ENCODE assay signal across 21 cellular contexts in the genomic region with DNA sequence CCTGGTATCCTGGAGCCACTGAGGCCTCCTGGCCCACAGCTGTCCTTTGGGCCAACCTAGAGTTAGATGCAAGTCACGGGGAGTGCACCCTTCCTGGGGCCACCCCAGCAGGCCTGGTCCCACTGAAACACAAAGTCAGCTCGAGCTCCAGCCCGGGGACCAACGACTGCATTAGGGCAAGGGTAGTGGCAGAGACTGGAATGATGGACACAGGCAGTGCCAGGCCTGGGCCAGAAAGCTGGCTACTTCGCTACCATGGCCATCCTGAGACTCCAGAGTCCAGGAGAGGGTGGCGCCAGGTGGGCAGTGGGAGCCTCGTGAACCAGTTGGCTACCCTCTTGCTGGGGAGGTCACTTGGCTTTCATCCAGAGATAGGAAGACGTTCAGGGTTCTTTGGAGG. TPM values are rescaled to one million over a fixed set of nuclear protein-coding genes. Genes with fewer than 3 reads are reported as not detected.
DNase-seq lines count a peak whose midpoint lies in the region; ATAC-seq, FAIRE-seq and TF ChIP-seq lines count a peak whose summit lies in the region.
"Had no signal": no experiment of that assay in that cellular context is flagged by ENCODE, and none has a peak within 500 bp of the region (broad histone marks: within the 10 kb centered on the region; RNA-seq: fewer than 3 reads in every experiment).

No MANE protein-coding gene starts in this region.

- H4K20me1 ChIP-seq in K562 (replicated peaks; ENCODE audit: control insufficient read depth, insufficient read depth, low read length) (no peaks in the 10 kb centered on the region), neural progenitor cell (ENCODE audit: low read depth) (peaks cover 3% of the 10 kb centered on the region)

- H2AFZ ChIP-seq in K562 (ENCODE audit: low read depth, low read length) (peak overlapping the region; percentile 44; the same call in 1 of the 2 replicates), neural progenitor cell (replicated peaks) (peak overlapping the region; percentile 42)

- no peak for TF ChIP-seq POLR2A in K562 (conservative IDR thresholded peaks at IDR 0.05)

- BruUV-seq in K562 (replicated peaks; lab: Mats Ljungman, UMichigan) = no TSS peak

- H3K27ac ChIP-seq in right cardiac atrium (ENCODE audit: low read length) = no peak overlapping the region
- H3K27ac ChIP-seq in right atrium auricular region = no peak overlapping the region
- H3K27ac ChIP-seq in K562 (ENCODE audit: extremely low read depth, low read depth, low read length) = no peak overlapping the region
- no peak overlapping the region for H3K27ac ChIP-seq in neural progenitor cell
- H3K27ac ChIP-seq in lower lobe of right lung = no peak overlapping the region
- H3K27ac ChIP-seq: HL-60 had no signal

- in situ Hi-C loops in K562 (cut with MboI) = loop anchor here (25.0 kb wide), 1 partner anchor 246 kb away; no protein-coding TSS in a partner anchor

- H3K4me3 ChIP-seq in right cardiac atrium (ENCODE audit: low read length) (no peak overlapping the region), right atrium auricular region (no peak overlapping the region), K562 (no peak overlapping the region), neural progenitor cell (no peak overlapping the region), lower lobe of right lung (no peak overlapping the region)
- H3K4me3 ChIP-seq: GM12878, HAP-1 had no signal

- peak overlapping the region; percentile 59 for H3K4me3 Mint-ChIP-seq in neural progenitor cell
- H3K4me3 Mint-ChIP-seq: CD4-positive, CD25-positive, alpha-beta regulatory T cell; CD8-positive, alpha-beta memory T cell had no signal

- no peak for FAIRE-seq in K562 (lab: Jason Lieb, UNC)
- FAIRE-seq: GM12878 had no signal

- intact Hi-C loops in right cardiac atrium (cut with DNase I) (no loop called here), K562 (cut with micrococcal nuclease) (loop anchor here (1.0 kb wide), 1 partner anchor 244 kb away; no protein-coding TSS in a partner anchor), lower lobe of right lung (cut with DNase I) (no loop called here), left colon (cut with DNase I, micrococcal nuclease) (no loop called here)

- H3K27me3 Mint-ChIP-seq in neural progenitor cell (ENCODE audit: insufficient read depth, low read depth) = peaks cover 41% of the 10 kb centered on the region

- no peak overlapping the region for H3K9ac ChIP-seq in K562 (ENCODE audit: insufficient read depth in 1 of 2, low read depth in 2 of 2, low read length in 2 of 2)
- H3K9ac ChIP-seq in neural progenitor cell = no peak overlapping the region

- H3K4me2 ChIP-seq in K562 (ENCODE audit: insufficient read depth, low read length) (no peak overlapping the region), neural progenitor cell (no peak overlapping the region)

- TF ChIP-seq CTCF in right atrium auricular region (IDR thresholded peaks at IDR 0.05) (no peak), K562 (IDR thresholded peaks at IDR 0.05 in 2 of 3, conservative IDR thresholded peaks at IDR 0.05 in 1 of 3; ENCODE audit: insufficient read depth in 2 of 3, low read depth in 1 of 3, low read length in 3 of 3) (no peak), neural progenitor cell (IDR thresholded peaks at IDR 0.05) (no peak), lower lobe of right lung (IDR thresholded peaks at IDR 0.05) (no peak)

- H3K27me3 ChIP-seq in right cardiac atrium (ENCODE audit: control insufficient read depth, insufficient read depth) (no peaks in the 10 kb centered on the region), right atrium auricular region (peaks cover 0 to 8% of the 10 kb centered on the region in 2 donors), K562 (ENCODE audit: control insufficient read depth in 2 of 2, insufficient read depth in 2 of 2, low read length in 2 of 2) (peaks cover 0 to 1% of the 10 kb centered on the region in 2 experiments; a peak in 2 of 5 replicates), neural progenitor cell (peaks cover 43% of the 10 kb centered on the region), lower lobe of right lung (ENCODE audit: low read depth) (peaks cover 29% of the 10 kb centered on the region)

- no peak for TF ChIP-seq EP300 in K562 (IDR thresholded peaks at IDR 0.05; ENCODE audit: low read length)

- H3K9me3 Mint-ChIP-seq in neural progenitor cell = peaks cover 2% of the 10 kb centered on the region
- H3K9me3 Mint-ChIP-seq: CD4-positive, CD25-positive, alpha-beta regulatory T cell; CD8-positive, alpha-beta memory T cell had no signal

- H3K79me2 ChIP-seq in K562 (ENCODE audit: control insufficient read depth, insufficient read depth, low read length) (no peaks in the 10 kb centered on the region), neural progenitor cell (ENCODE audit: low read depth) (no peaks in the 10 kb centered on the region)

- no peaks in the 10 kb centered on the region for H3K36me3 Mint-ChIP-seq in neural progenitor cell
- H3K36me3 Mint-ChIP-seq: CD4-positive, CD25-positive, alpha-beta regulatory T cell; CD8-positive, alpha-beta memory T cell had no signal

- H3K4me1 ChIP-seq in right cardiac atrium (ENCODE audit: control insufficient read depth, insufficient read depth, low read length) (no peaks in the 10 kb centered on the region), right atrium auricular region (peaks cover 0 to 12% of the 10 kb centered on the region in 2 donors), K562 (replicated peaks in 1 of 2; ENCODE audit: control insufficient read depth in 2 of 2, insufficient read depth in 2 of 2, low read length in 2 of 2) (peaks cover 0 to 14% of the 10 kb centered on the region in 2 experiments; a peak in 2 of 5 replicates), neural progenitor cell (peaks cover 13% of the 10 kb centered on the region), lower lobe of right lung (no peaks in the 10 kb centered on the region)
- H3K4me1 ChIP-seq: HAP-1 had no signal

- H3K4me1 Mint-ChIP-seq in neural progenitor cell = peaks cover 10% of the 10 kb centered on the region

- H3K27ac Mint-ChIP-seq in neural progenitor cell = no peak overlapping the region
- H3K27ac Mint-ChIP-seq: CD4-positive, CD25-positive, alpha-beta regulatory T cell; CD8-positive, alpha-beta memory T cell had no signal

- TF ChIP-seq RAD21 in K562 (CRISPR knock-in tag; conservative IDR thresholded peaks at IDR 0.05 in 1 of 2, IDR thresholded peaks at IDR 0.05 in 1 of 2) = no peak

- 58% methylated on average over 8 of the region's 8 CpGs for WGBS in right cardiac atrium
- 22% methylated on average over 6 of the region's 8 CpGs for WGBS in K562 (ENCODE audit: insufficient coverage, low coverage, missing lambda C conversion rate)

- CTCF ChIA-PET in K562 (lab: Yijun Ruan, JAX; ENCODE audit: low intra/inter-chr PET ratio) = no interaction called here

- H3F3A ChIP-seq in neural progenitor cell (ENCODE audit: low read depth) = no peaks in the 10 kb centered on the region

- POLR2A ChIA-PET in K562 (lab: Yijun Ruan, JAX) = no interaction called here

- peak in 1 of 3 donors; percentile 43 for DNase-seq in right cardiac atrium
- no peak for DNase-seq in right atrium auricular region (ENCODE audit: low spot score)
- no peak for DNase-seq in K562 (ENCODE audit: extremely low read depth in 1 of 4, low spot score in 3 of 4)
- no peak for DNase-seq in neural progenitor cell (ENCODE audit: low spot score)
- DNase-seq in lower lobe of right lung = no peak
- no peak for DNase-seq in left colon
- DNase-seq: 8988T; C1 segment of cervical spinal cord; CD4-positive, CD25-positive, alpha-beta regulatory T cell; CD8-positive, alpha-beta memory T cell; COR-L47; EL; GOT3; KBM-7 had no signal

- H3K9me3 ChIP-seq in right cardiac atrium (ENCODE audit: control insufficient read depth, low read length) (no peaks in the 10 kb centered on the region), right atrium auricular region (no peaks in the 10 kb centered on the region), K562 (replicated peaks; ENCODE audit: control insufficient read depth, insufficient read depth, low read depth, low read length) (no peaks in the 10 kb centered on the region), neural progenitor cell (ENCODE audit: low read depth) (no peaks in the 10 kb centered on the region), lower lobe of right lung (no peaks in the 10 kb centered on the region)
- H3K9me3 ChIP-seq: HAP-1 had no signal

- H3K9me1 ChIP-seq in K562 (ENCODE audit: control insufficient read depth, insufficient read depth, low read length) = no peaks in the 10 kb centered on the region

- H3K36me3 ChIP-seq in right atrium auricular region = no peaks in the 10 kb centered on the region
- H3K36me3 ChIP-seq in K562 (ENCODE audit: control insufficient read depth, insufficient read depth, low read length) = no peaks in the 10 kb centered on the region
- H3K36me3 ChIP-seq in neural progenitor cell = no peaks in the 10 kb centered on the region
- no peaks in the 10 kb centered on the region for H3K36me3 ChIP-seq in lower lobe of right lung
- H3K36me3 ChIP-seq: HAP-1 had no signal

- ATAC-seq in right cardiac atrium (peak; percentile 11 to 43), K562 (no peak), GM18517 (IDR thresholded peaks at IDR 0.05; ENCODE audit: unreplicated experiment) (no peak), HG02623 (IDR thresholded peaks at IDR 0.05; ENCODE audit: unreplicated experiment) (no peak), lower lobe of right lung (no peak), left colon (no peak)

RNA-seq across cellular contexts. Expression of a gene that starts 22.2 kb away (rescaled TPM):
- total RNA-seq in right cardiac atrium = 1 to 10 TPM in 1 of 4 donors, not detected in 3; 1.1 TPM
- not detected for polyA plus RNA-seq in right cardiac atrium
- not detected for total RNA-seq in right atrium auricular region
- 0.05 and 1.8 TPM in 2 replicates for total RNA-seq in K562 (2011; cell fraction: chromatin; rRNA removed; ENCODE audit: low replicate concordance)
- total RNA-seq in K562 (2011; cell fraction: nucleolus; rRNA removed) = 0.26 TPM in 1 of 2 replicates, not detected in the other
- total RNA-seq in K562 (2011; cell fraction: nucleoplasm; rRNA removed) = 0.29 TPM in 1 of 2 replicates, not detected in the other
- total RNA-seq in K562 (2014; rRNA removed) = 0.23 and 0.69 TPM in 2 replicates
- 0.54 and 0.65 TPM in 2 replicates for total RNA-seq in K562 (2014; rRNA removed; fragmentation: Illumina TruSeq; extraction: Trizol)
- total RNA-seq in K562 (2015; rRNA removed; fragmentation: Illumina TruSeq; extraction: Trizol) = 0.45 and 0.58 TPM in 2 replicates
- 0.45 and 0.58 TPM in 2 replicates for total RNA-seq in K562 (2021)
- 0.11 and 0.51 TPM in 2 replicates for polyA plus RNA-seq in K562 (2011; rRNA removed)
- 0.13 TPM in 1 of 2 replicates, not detected in the other for polyA plus RNA-seq in K562 (2011; cell fraction: cytosol; rRNA removed)
- polyA plus RNA-seq in K562 (2011; cell fraction: nucleus; rRNA removed) = 0.09 and 0.84 TPM in 2 replicates
- polyA plus RNA-seq in K562 (2012) = 0.44 and 1.3 TPM in 2 replicates
- polyA plus RNA-seq in K562 (2014; fragmentation: Illumina TruSeq; extraction: Trizol) = 0.59 and 0.75 TPM in 2 replicates
- polyA plus RNA-seq in K562 (2014; fragmentation: Nextera tagmentation; extraction: Ambion mirVana) = under 1 TPM; 0.25 to 0.42 TPM
- polyA plus RNA-seq in K562 (2014; rRNA removed) = 0.90 and 1.1 TPM in 2 replicates
- 0.11 and 0.78 TPM in 2 replicates for polyA minus RNA-seq in K562 (2011; rRNA and poly(A)+ RNA removed)
- not detected in 2 replicates for polyA minus RNA-seq in K562 (2011; cell fraction: cytosol; rRNA and poly(A)+ RNA removed)
- 0.78 TPM in 1 of 2 replicates, not detected in the other for polyA minus RNA-seq in K562 (2011; cell fraction: nucleus; rRNA and poly(A)+ RNA removed)
- not detected in 2 replicates for total RNA-seq in neural progenitor cell (ENCODE audit: low replicate concordance)
- not detected for total RNA-seq in lower lobe of right lung
- under 1 TPM in 1 of 2 donors, not detected in 1; 0.18 TPM for total RNA-seq in left colon
- total RNA-seq: A673; CD4-positive, CD25-positive, alpha-beta regulatory T cell; CD8-positive, alpha-beta memory T cell; G401; GM12878 had no signal
- polyA plus RNA-seq: CD8-positive, alpha-beta memory T cell; GM12878 had no signal

Comparison
In these comparisons a context has a peak if more than half of its experiments do, and no peak if none do; other contexts are left out.
1. ATAC-seq: peak in right cardiac atrium (2 of 2); none in K562 (single experiment), GM18517 (single experiment), HG02623 (single experiment), lower lobe of right lung (0 of 2) and left colon (single experiment).